25 cellular contexts compared by ENCODE assay signal in the genomic region with DNA sequence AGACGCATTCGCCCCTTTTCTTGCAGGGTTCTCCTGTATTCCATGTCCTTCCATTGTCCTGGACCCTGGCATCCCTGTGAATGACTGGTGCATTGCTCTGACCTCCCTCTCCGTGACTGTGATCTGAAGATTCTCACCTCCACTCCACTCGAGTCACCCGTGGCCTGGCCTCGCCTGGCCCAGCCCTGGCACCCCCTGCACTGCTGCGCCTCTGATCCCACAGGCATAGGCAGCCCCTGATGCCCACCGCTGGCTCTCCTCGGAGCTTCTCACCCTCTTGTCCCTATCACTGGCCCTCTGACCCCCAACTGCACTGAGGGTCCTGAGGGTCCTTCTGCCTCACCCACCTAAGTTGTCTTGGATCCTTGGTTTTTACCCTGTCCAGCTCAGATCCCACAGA. TPM values are rescaled to one million over a fixed set of nuclear protein-coding genes. Genes with fewer than 3 reads are reported as not detected.
"Had no signal": no experiment of that assay in that cellular context is flagged by ENCODE, and none has a peak within 500 bp of the region (broad histone marks: within the 10 kb centered on the region; RNA-seq: fewer than 3 reads in every experiment).

No MANE protein-coding gene starts in this region.

- H3K4me3 ChIP-seq: MG63, SJSA1, SK-N-MC had no signal

- H3K27me3 ChIP-seq: MG63, SJSA1 had no signal

- H3K9me3 ChIP-seq: MG63, SJSA1 had no signal

- H3K4me1 ChIP-seq: SJSA1 had no signal

- H3K27ac ChIP-seq: SJSA1, SK-N-MC had no signal

- DNase-seq: IMR-90, Karpas-422, KG1, MG63, NCI-H1092, NCI-H1105 treated with DMSO at 0.1 percent for 48 hours, NCI-H1417 treated with DMSO at 0.1 percent for 48 hours, NCI-H146, NCI-H1694 treated with DMSO at 0.1 percent for 48 hours, NCI-H1930, NCI-H2081, NCI-H2107, NCI-H2171, NCI-H226, NCI-H446, NCI-H510A, NCI-H524 treated with DMSO at 0.1 percent for 48 hours, NCI-H69, NCI-H774, Right ventricle myocardium superior, RPMI8226, SIG-M5 had no signal

- H3K36me3 ChIP-seq: MG63, SJSA1 had no signal

RNA-seq across cellular contexts. Expression of gene MMP21, which starts 2.2 kb away (rescaled TPM):
- total RNA-seq: HT-29, IMR-90, Right ventricle myocardium superior, SJSA1 had no signal
